ENCODE assay signal across 1 cellular context in genomic region chr19:16588089-16588823, GRCh38.
TF ChIP-seq lines count a peak whose summit lies in the region.

No MANE protein-coding gene starts in this region.

TF ChIP-seq in GM12878, 131 proteins besides CTCF, POLR2A, EP300 and RAD21 (continued from another document and continues in another):
- TF ChIP-seq NKRF (conservative IDR thresholded peaks at IDR 0.05): 0 out of 2 replicates have a peak, but pooled peaks have one; percentile 39
- peak; percentile 16 for TF ChIP-seq USF1 (IDR thresholded peaks at IDR 0.05; ENCODE audit: borderline replicate concordance, extremely low read length, insufficient read depth, low read depth, low read length)
- TF ChIP-seq EGR1 (IDR thresholded peaks at IDR 0.05; ENCODE audit: borderline replicate concordance in 1 of 2, low read depth in 2 of 2, low read length in 2 of 2): no peak
- no peak for TF ChIP-seq HDAC6 (IDR thresholded peaks at IDR 0.05; ENCODE audit: unreplicated experiment)
- TF ChIP-seq ZBTB4 (CRISPR knock-in tag; IDR thresholded peaks at IDR 0.05): no peak
- TF ChIP-seq IRF3 (IDR thresholded peaks at IDR 0.05): no peak
- peak; percentile 73 for TF ChIP-seq IKZF1 (conservative IDR thresholded peaks at IDR 0.05)
- TF ChIP-seq RCOR1 (conservative IDR thresholded peaks at IDR 0.05; ENCODE audit: low read depth, low read length): no peak
- TF ChIP-seq LARP7 (IDR thresholded peaks at IDR 0.05): peak; percentile 10; the same call in 1 of the 2 replicates
- no peak for TF ChIP-seq PML (IDR thresholded peaks at IDR 0.05; ENCODE audit: low read length)
- peak; percentile 84 for TF ChIP-seq NR2F1 (conservative IDR thresholded peaks at IDR 0.05)
- TF ChIP-seq TAF1 (IDR thresholded peaks at IDR 0.05; ENCODE audit: borderline replicate concordance, low read depth, low read length): peak; percentile 90
- no peak for TF ChIP-seq PAX5 (IDR thresholded peaks at IDR 0.05; ENCODE audit: borderline replicate concordance, low read depth, low read length)
- TF ChIP-seq SMARCA5 (IDR thresholded peaks at IDR 0.05): peak; percentile 39; the same call in 1 of the 2 replicates
- no peak for TF ChIP-seq RUNX3 (IDR thresholded peaks at IDR 0.05; ENCODE audit: low read length)
- no peak for TF ChIP-seq STAT1 (conservative IDR thresholded peaks at IDR 0.05)
- no peak for TF ChIP-seq ZBTB11 (CRISPR knock-in tag; IDR thresholded peaks at IDR 0.05)
- no peak for TF ChIP-seq SRF (IDR thresholded peaks at IDR 0.05; ENCODE audit: low read depth in 2 of 2, low read length in 2 of 2)
- TF ChIP-seq KLF5 (IDR thresholded peaks at IDR 0.05; ENCODE audit: partially characterized antibody): peak; percentile 15
- no peak for TF ChIP-seq ASH2L (IDR thresholded peaks at IDR 0.05; ENCODE audit: borderline replicate concordance, low read depth)
- TF ChIP-seq SMC3 (IDR thresholded peaks at IDR 0.05; ENCODE audit: borderline replicate concordance, low read length): 0 out of 2 replicates have a peak, but pooled peaks have one; percentile 10
- no peak for TF ChIP-seq ZNF207 (IDR thresholded peaks at IDR 0.05; ENCODE audit: borderline replicate concordance)
- no peak for TF ChIP-seq ZNF24 (IDR thresholded peaks at IDR 0.05)
- peak; percentile 60 for TF ChIP-seq BCL3 (IDR thresholded peaks at IDR 0.05; ENCODE audit: borderline replicate concordance, insufficient read depth, low read depth, low read length, poor library complexity, severe bottlenecking)
- no peak for TF ChIP-seq SKIL (IDR thresholded peaks at IDR 0.05; ENCODE audit: low read depth, poor library complexity, severe bottlenecking)
- TF ChIP-seq CREM (IDR thresholded peaks at IDR 0.05; ENCODE audit: low read depth): peak; percentile 83
- TF ChIP-seq POLR2AphosphoS5 (IDR thresholded peaks at IDR 0.05; ENCODE audit: low read length): peak; percentile 95
- TF ChIP-seq MAX (IDR thresholded peaks at IDR 0.05; ENCODE audit: low read depth, low read length): peak; percentile 89
- TF ChIP-seq PAX8 (IDR thresholded peaks at IDR 0.05): no peak
- no peak for TF ChIP-seq ETV6 (conservative IDR thresholded peaks at IDR 0.05 in 1 of 2, IDR thresholded peaks at IDR 0.05 in 1 of 2; ENCODE audit: borderline replicate concordance in 1 of 2, low read depth in 1 of 2)
- no peak for TF ChIP-seq BACH1 (IDR thresholded peaks at IDR 0.05; ENCODE audit: borderline replicate concordance)
- peak; percentile 71; the same call in 1 of the 2 replicates for TF ChIP-seq ESRRA (IDR thresholded peaks at IDR 0.05; ENCODE audit: low read length)
- no peak for TF ChIP-seq ZBTB40 (IDR thresholded peaks at IDR 0.05; ENCODE audit: borderline replicate concordance)
- TF ChIP-seq ZSCAN29 (IDR thresholded peaks at IDR 0.05): no peak
- no peak for TF ChIP-seq CHD2 (IDR thresholded peaks at IDR 0.05; ENCODE audit: borderline replicate concordance, low read depth, low read length)
- TF ChIP-seq POLR2AphosphoS2 (IDR thresholded peaks at IDR 0.05; ENCODE audit: low read depth, low read length): peak; percentile 92; the same call in 1 of the 2 replicates
- TF ChIP-seq TCF3 (IDR thresholded peaks at IDR 0.05; ENCODE audit: borderline replicate concordance, insufficient read depth, low read depth, low read length): peak; percentile 92
- TF ChIP-seq ATF3 (IDR thresholded peaks at IDR 0.05; ENCODE audit: borderline replicate concordance, extremely low read depth, low read depth, low read length): no peak
- no peak for TF ChIP-seq ELK1 (IDR thresholded peaks at IDR 0.05; ENCODE audit: low read depth, low read length)
- no peak for TF ChIP-seq SREBF2 (IDR thresholded peaks at IDR 0.05; ENCODE audit: low read length)
- 0 out of 2 replicates have a peak, but pooled peaks have one; percentile 59 for TF ChIP-seq DPF2 (IDR thresholded peaks at IDR 0.05)
